27 cellular contexts compared by ENCODE assay signal in genomic region chr2:70777450-70777849, GRCh38. TPM values are rescaled to one million over a fixed set of nuclear protein-coding genes. Genes with fewer than 3 reads are reported as not detected.
A peak's percentile ranks its signal among the peaks of the same experiment; 100 is the strongest.
DNase-seq lines count a peak whose midpoint lies in the region; ATAC-seq and TF ChIP-seq lines count a peak whose summit lies in the region.
"Had no signal": no experiment of that assay in that cellular context is flagged by ENCODE, and none has a peak within 500 bp of the region (broad histone marks: within the 10 kb centered on the region; RNA-seq: fewer than 3 reads in every experiment).

No MANE protein-coding gene starts in this region.

- intact Hi-C loops in HCT116 (cut with micrococcal nuclease) (no loop called here), ovary (cut with DNase I) (no loop called here), head of caudate nucleus (cut with DNase I) (no loop called here)

- no peak overlapping the region for H3K4me3 Mint-ChIP-seq in glutamatergic neuron (ENCODE audit: unreplicated experiment)
- H3K4me3 Mint-ChIP-seq: CD4-positive, alpha-beta T cell; HFFc6; IgD-negative memory B cell; T-cell had no signal

- CTCF ChIA-PET in HCT116 (lab: Charles Lee), result no interaction called here

- no peaks in the 10 kb centered on the region for H3K27me3 ChIP-seq in HCT116 (ENCODE audit: insufficient read depth, low read length)
- no peaks in the 10 kb centered on the region for H3K27me3 ChIP-seq in ovary
- H3K27me3 ChIP-seq: BLaER1, MG63 had no signal

- TF ChIP-seq POLR2A in HCT116 (IDR thresholded peaks at IDR 0.05; ENCODE audit: borderline replicate concordance, extremely low read depth, insufficient read depth, insufficient read length), result no peak
- TF ChIP-seq POLR2A in ovary (IDR thresholded peaks at IDR 0.05), result no peak

- H3K79me2 ChIP-seq in HCT116 (ENCODE audit: insufficient read depth, low read length), result no peaks in the 10 kb centered on the region

- no peaks in the 10 kb centered on the region for H3K36me3 ChIP-seq in HCT116 (ENCODE audit: control insufficient read depth in 1 of 2, insufficient read depth in 2 of 2, low read length in 2 of 2)
- no peaks in the 10 kb centered on the region for H3K36me3 ChIP-seq in ovary
- H3K36me3 ChIP-seq: BLaER1, MG63 had no signal

- TF ChIP-seq CTCF in HCT116 (IDR thresholded peaks at IDR 0.05 in 2 of 3, conservative IDR thresholded peaks at IDR 0.05 in 1 of 3; ENCODE audit: borderline replicate concordance in 1 of 3, insufficient read depth in 1 of 3, low read depth in 2 of 3, low read length in 2 of 3), result no peak
- TF ChIP-seq CTCF in fibroblast of mammary gland (conservative IDR thresholded peaks at IDR 0.05; ENCODE audit: control insufficient read depth, insufficient read depth, low read depth, low read length), result no peak
- no peak for TF ChIP-seq CTCF in glutamatergic neuron (IDR thresholded peaks at IDR 0.05; ENCODE audit: partially characterized antibody, unreplicated experiment)
- no peak for TF ChIP-seq CTCF in ovary (IDR thresholded peaks at IDR 0.05)

- no peak for TF ChIP-seq RAD21 in HCT116 (IDR thresholded peaks at IDR 0.05; ENCODE audit: low read depth)

- no peaks in the 10 kb centered on the region for H3K9me2 ChIP-seq in HCT116 (ENCODE audit: insufficient read depth)

- H3K36me3 Mint-ChIP-seq in glutamatergic neuron (ENCODE audit: unreplicated experiment), result peaks cover 13% of the 10 kb centered on the region
- H3K36me3 Mint-ChIP-seq: IgD-negative memory B cell, T-cell had no signal

- peak; percentile 24 for DNase-seq in Daoy (ENCODE audit: low read depth)
- DNase-seq in HCT116 (ENCODE audit: low read depth, low spot score), result no peak
- DNase-seq in astrocyte of the hippocampus (ENCODE audit: low read depth, low spot score), result peak; percentile 51
- DNase-seq in fibroblast of mammary gland (ENCODE audit: low read depth), result peak; percentile 14
- no peak for DNase-seq in glutamatergic neuron
- DNase-seq in ovary, result no peak
- no peak for DNase-seq in head of caudate nucleus
- DNase-seq: ACHN; CD4-positive, alpha-beta T cell; COR-L47; DMS 273 treated with DMSO at 0.1 percent for 48 hours; DMS79 treated with DMSO at 0.1 percent for 48 hours; H7; HFFc6; Karpas-422; MG63; NCI-H1417; NCI-H187; NCI-H2107; NK-92 treated with Interleukin-12 subunit alpha and Interleukin-12 subunit beta, amount 100 ng/mL, for 24 hours; T-cell had no signal

- no peaks in the 10 kb centered on the region for H4K20me1 ChIP-seq in HCT116 (ENCODE audit: insufficient read depth)
- H4K20me1 ChIP-seq: BLaER1 had no signal

- peak overlapping the region; percentile 24 for H3K4me2 ChIP-seq in HCT116 (ENCODE audit: low read length)
- H3K4me2 ChIP-seq: BLaER1 had no signal

- H3K9me3 Mint-ChIP-seq in glutamatergic neuron (ENCODE audit: unreplicated experiment), result peaks cover 6% of the 10 kb centered on the region
- H3K9me3 Mint-ChIP-seq: CD4-positive, alpha-beta T cell; HFFc6 had no signal

- RAD21 ChIA-PET in HCT116 (lab: Charles Lee; ENCODE audit: low non-redundant PET in 1 of 2, low total read pairs in 2 of 2, uncharacterized antibody in 2 of 2, unreplicated experiment in 2 of 2), result no interaction called here

- TF ChIP-seq EP300 in ovary (IDR thresholded peaks at IDR 0.05), result no peak

- H3K4me3 ChIP-seq in HCT116 (replicated peaks in 1 of 2; ENCODE audit: low read depth in 1 of 2, low read length in 2 of 2) (no peak overlapping the region), fibroblast of mammary gland (ENCODE audit: control insufficient read depth, low read depth, low read length) (no peak overlapping the region), ovary (no peak overlapping the region)
- H3K4me3 ChIP-seq: BLaER1, MG63 had no signal

- POLR2A ChIA-PET in HCT116 (lab: Charles Lee), result no interaction called here

- ATAC-seq in HCT116, result no peak
- ATAC-seq: Panc1, SK-N-SH treated with all-trans-retinoic acid at 6 μM for 48 hours, T-cell had no signal

- H3K9me3 ChIP-seq in HCT116 (ENCODE audit: control insufficient read depth in 1 of 2, insufficient read depth in 1 of 2, low read depth in 1 of 2, low read length in 2 of 2) (no peaks in the 10 kb centered on the region), ovary (no peaks in the 10 kb centered on the region)
- H3K9me3 ChIP-seq: MG63 had no signal

- BruUV-seq in HCT116 (replicated peaks; lab: Mats Ljungman, UMichigan), result no TSS peak

- WGBS in ovary, 3 donors, result 69 to 80% (median 71%) methylated on average over 2 of the region's 2 CpGs

- peaks cover 3% of the 10 kb centered on the region for H3K27me3 Mint-ChIP-seq in glutamatergic neuron (ENCODE audit: unreplicated experiment)

- H3K4me1 ChIP-seq in HCT116 (ENCODE audit: control insufficient read depth in 1 of 2, insufficient read depth in 2 of 2, low read length in 2 of 2) (peaks cover 0 to 21% of the 10 kb centered on the region in 2 experiments; a peak in 3 of 4 replicates), ovary (ENCODE audit: insufficient read depth) (no peaks in the 10 kb centered on the region)

- no peaks in the 10 kb centered on the region for H3K4me1 Mint-ChIP-seq in glutamatergic neuron (ENCODE audit: low read depth, unreplicated experiment)
- H3K4me1 Mint-ChIP-seq: IgD-negative memory B cell, T-cell had no signal

- H3K27ac ChIP-seq in HCT116 (ENCODE audit: low read depth, low read length) (no peak overlapping the region), ovary (no peak overlapping the region)
- H3K27ac ChIP-seq: BLaER1 had no signal

- no peak overlapping the region for H3K9ac ChIP-seq in HCT116 (ENCODE audit: low read length)
- H3K9ac ChIP-seq: BLaER1 had no signal

- no peak overlapping the region for H3K27ac Mint-ChIP-seq in glutamatergic neuron (ENCODE audit: unreplicated experiment)
- H3K27ac Mint-ChIP-seq: CD4-positive, alpha-beta T cell; HFFc6; IgD-negative memory B cell; T-cell had no signal

- H2AFZ ChIP-seq in HCT116 (ENCODE audit: low read depth, low read length, poor library complexity, severe bottlenecking), result peak overlapping the region; percentile 91

TF ChIP-seq in HCT116, 20 proteins besides CTCF, POLR2A, EP300 and RAD21:
- TF ChIP-seq ELF1 (IDR thresholded peaks at IDR 0.05; ENCODE audit: borderline replicate concordance, low read depth), result no peak
- 0 out of 2 replicates have a peak, but pooled peaks have one; percentile 16 for TF ChIP-seq FOSL1 (IDR thresholded peaks at IDR 0.05; ENCODE audit: low read depth)

RNA-seq across cellular contexts. Expression of gene ADD2, which starts 9.4 kb away (rescaled TPM):
- total RNA-seq in Daoy (2014; rRNA removed; shearing (Covaris generic)), result 15.6 and 23.3 TPM in 2 replicates
- total RNA-seq in HCT116 (2021; ENCODE audit: unreplicated experiment) (0.15 TPM), glutamatergic neuron (ENCODE audit: unreplicated experiment) (373 TPM), ovary (1 to 10 TPM in 4 of 7 donors, under 1 TPM in 3; 0.38 to 6.2 (median 1.2) TPM)
- polyA plus RNA-seq in HCT116 (2012), result 0.04 TPM in 1 of 2 replicates, not detected in the other
- under 1 TPM; 0.29 to 0.62 TPM for polyA plus RNA-seq in ovary
- total RNA-seq: HFFc6 had no signal

RNA-seq across cellular contexts. Expression of gene FIGLA, which starts 13.0 kb away (rescaled TPM):
- total RNA-seq in Daoy (2014; rRNA removed; shearing (Covaris generic)), result not detected in 2 replicates
- total RNA-seq in HCT116 (2021; ENCODE audit: unreplicated experiment) (not detected), glutamatergic neuron (ENCODE audit: unreplicated experiment) (not detected), ovary (under 1 TPM in 1 of 7 donors, not detected in 6; 0.35 TPM)
- polyA plus RNA-seq in HCT116 (2012), result not detected in 2 replicates
- 1 to 10 TPM in 1 of 2 donors, not detected in 1; 3.3 TPM for polyA plus RNA-seq in ovary
- total RNA-seq: CD4-positive, alpha-beta T cell; G401; H7; HFFc6; NCI-H460; T-cell had no signal
- polyA plus RNA-seq: IgD-negative memory B cell had no signal

RNA-seq across cellular contexts. Expression of gene CLEC4F, which starts 42.9 kb away (rescaled TPM):
- total RNA-seq in Daoy (2014; rRNA removed; shearing (Covaris generic)), result not detected in 2 replicates
- total RNA-seq in HCT116 (2021; ENCODE audit: unreplicated experiment), result not detected
- polyA plus RNA-seq in HCT116 (2012), result 0.04 TPM in 1 of 2 replicates, not detected in the other
- total RNA-seq in glutamatergic neuron (ENCODE audit: unreplicated experiment), result 0.66 TPM
- total RNA-seq in ovary, result 1 to 10 TPM in 1 of 7 donors, under 1 TPM in 5, not detected in 1; 0.11 to 1.4 (median 0.38) TPM
- 1 to 10 TPM in 1 of 2 donors, under 1 TPM in 1; 0.50 to 1.3 TPM for polyA plus RNA-seq in ovary
- total RNA-seq: CD4-positive, alpha-beta T cell; H7; HFFc6; NCI-H460; T-cell had no signal
- polyA plus RNA-seq: IgD-negative memory B cell had no signal

RNA-seq across cellular contexts. Expression of gene CD207, which starts 58.2 kb away (rescaled TPM):
- total RNA-seq in Daoy (2014; rRNA removed; shearing (Covaris generic)), result not detected in 2 replicates
- total RNA-seq in HCT116 (2021; ENCODE audit: unreplicated experiment), result not detected
- polyA plus RNA-seq in HCT116 (2012), result not detected in 2 replicates
- total RNA-seq in glutamatergic neuron (ENCODE audit: unreplicated experiment), result 0.51 TPM
- total RNA-seq in ovary, result 1 to 10 TPM in 1 of 7 donors, under 1 TPM in 4, not detected in 2; 0.13 to 1.5 (median 0.40) TPM
- polyA plus RNA-seq in ovary, result under 1 TPM; 0.35 to 0.83 TPM
- total RNA-seq: H7, HFFc6, NCI-H460, T-cell had no signal
- polyA plus RNA-seq: IgD-negative memory B cell had no signal

Comparison
In these comparisons a context has a peak if more than half of its experiments do, and no peak if none do; other contexts are left out.
1. DNase-seq: peak in Daoy (single experiment), astrocyte of the hippocampus (single experiment) and fibroblast of mammary gland (single experiment); none in HCT116 (single experiment), glutamatergic neuron (single experiment), ovary (0 of 5) and head of caudate nucleus (0 of 42).
2. RNA of gene ADD2, which starts 9.4 kb away (total RNA-seq): 373 TPM in glutamatergic neuron (single experiment); 15.6 to 23.3 TPM in Daoy, 0.38 to 6.2 TPM in ovary and 0.15 TPM in HCT116 (single experiment); every median in the first group is over 10 times any median in the second.